8 cellular contexts compared by ENCODE assay signal in genomic region chr20:20710847-20711315, GRCh38. TPM values are rescaled to one million over a fixed set of nuclear protein-coding genes. Genes with fewer than 3 reads are reported as not detected.
DNase-seq lines count a peak whose midpoint lies in the region; ATAC-seq, FAIRE-seq and TF ChIP-seq lines count a peak whose summit lies in the region.

No MANE protein-coding gene starts in this region.

- no peaks in the 10 kb centered on the region for H3K36me3 ChIP-seq in mammary epithelial cell (ENCODE audit: insufficient read depth, low read length)

- BruUV-seq in mammary epithelial cell (replicated peaks; lab: Mats Ljungman, UMichigan) = TSS peak; percentile 20

- peak overlapping the region; percentile 88 for H2AFZ ChIP-seq in mammary epithelial cell (ENCODE audit: low read depth, low read length)

- peaks cover 5% of the 10 kb centered on the region for H3K36me3 Mint-ChIP-seq in nephron progenitor cell (ENCODE audit: low read depth)

- H3K27me3 Mint-ChIP-seq in nephron progenitor cell (ENCODE audit: low read depth, poor library complexity) = no peaks in the 10 kb centered on the region

- peaks cover 26% of the 10 kb centered on the region for H3K4me1 Mint-ChIP-seq in nephron progenitor cell

- no peak overlapping the region for H3K9ac ChIP-seq in mammary epithelial cell (ENCODE audit: insufficient read depth, low read length)

- H3K27ac ChIP-seq in A549 = no peak overlapping the region
- no peak overlapping the region for H3K27ac ChIP-seq in mammary epithelial cell (ENCODE audit: insufficient read depth, low read depth, low read length)

- CTCF ChIA-PET in A549 (lab: Yijun Ruan, JAX) = interaction anchor here (0.8 kb wide), 1 partner anchor 127 kb away, joined by 3 read pairs; no protein-coding TSS in a partner anchor
- CTCF ChIA-PET in mammary epithelial cell (lab: Charles Lee; ENCODE audit: low non-redundant PET) = no interaction called here

- no peaks in the 10 kb centered on the region for H3K27me3 ChIP-seq in mammary epithelial cell (ENCODE audit: insufficient read depth, low read length)

- no peak for ATAC-seq in A549
- peak; percentile 25 for ATAC-seq in GM18907 (IDR thresholded peaks at IDR 0.05; ENCODE audit: unreplicated experiment)
- ATAC-seq in HG03439 (IDR thresholded peaks at IDR 0.05; ENCODE audit: unreplicated experiment) = no peak
- no peak for ATAC-seq in GM18519 (IDR thresholded peaks at IDR 0.05; ENCODE audit: low FRiP score, unreplicated experiment)

- peak; percentile 70 for FAIRE-seq in A549 (lab: Jason Lieb, UNC)

- H4K20me1 ChIP-seq in mammary epithelial cell (ENCODE audit: insufficient read depth, low read length) = no peaks in the 10 kb centered on the region

- TF ChIP-seq CTCF in A549 (IDR thresholded peaks at IDR 0.05) (no peak), mammary epithelial cell (conservative IDR thresholded peaks at IDR 0.05 in 1 of 2, IDR thresholded peaks at IDR 0.05 in 1 of 2; ENCODE audit: extremely low read depth in 1 of 2, insufficient read depth in 1 of 2, low read depth in 1 of 2, low read length in 2 of 2) (no peak), nephron progenitor cell (IDR thresholded peaks at IDR 0.05) (no peak)

- no peak for TF ChIP-seq RAD21 in A549 (conservative IDR thresholded peaks at IDR 0.05 in 1 of 2, IDR thresholded peaks at IDR 0.05 in 1 of 2)

- in situ Hi-C loops in mammary epithelial cell (cut with MboI; ENCODE audit: low sequenced_read_pairs in 2 of 2) = no loop called here

- peak overlapping the region; percentile 94 for H3K4me2 ChIP-seq in A549
- peak overlapping the region; percentile 85 for H3K4me2 ChIP-seq in mammary epithelial cell (ENCODE audit: insufficient read depth, low read depth, low read length)

- H3K79me2 ChIP-seq in mammary epithelial cell (ENCODE audit: insufficient read depth, low read length) = peaks cover 41% of the 10 kb centered on the region

- H3K9me3 ChIP-seq in A549 = no peaks in the 10 kb centered on the region
- H3K9me3 ChIP-seq in mammary epithelial cell (replicated peaks; ENCODE audit: insufficient read depth, low read length) = no peaks in the 10 kb centered on the region

- no peak for DNase-seq in A549 (ENCODE audit: low read depth in 1 of 2, low spot score in 1 of 2)
- DNase-seq in NCI-H1105 treated with DMSO at 0.1 percent for 48 hours (lab: John Stamatoyannopoulos, UW) = peak; percentile 28
- peak; percentile 52 for DNase-seq in mammary epithelial cell
- no peak for DNase-seq in nephron progenitor cell
- no peak for DNase-seq in cerebellar nuclear complex (lab: John Stamatoyannopoulos, UW)

- H3K4me3 Mint-ChIP-seq in nephron progenitor cell = peak overlapping the region; percentile 92

- WGBS in A549 (ENCODE audit: missing lambda C conversion rate) = 66% methylated on average over 5 of the region's 5 CpGs
- WGBS in mammary epithelial cell (ENCODE audit: low coverage, missing lambda C conversion rate) = 13% methylated on average over 5 of the region's 5 CpGs

- H3K27ac Mint-ChIP-seq in nephron progenitor cell = no peak overlapping the region

- TF ChIP-seq EP300 in A549 (IDR thresholded peaks at IDR 0.05) = no peak

- H3K9me3 Mint-ChIP-seq in nephron progenitor cell = no peaks in the 10 kb centered on the region

- dilution Hi-C loops in mammary epithelial cell (cut with HindIII; ENCODE audit: low sequenced_read_pairs) = no loop called here

- H3K4me1 ChIP-seq in A549 = peaks cover 19% of the 10 kb centered on the region
- peaks cover 16% of the 10 kb centered on the region for H3K4me1 ChIP-seq in mammary epithelial cell (ENCODE audit: insufficient read depth, low read length)

- intact Hi-C loops in mammary epithelial cell (cut with micrococcal nuclease) = no loop called here

- H3K4me3 ChIP-seq in A549 (no peak overlapping the region), mammary epithelial cell (replicated peaks in 1 of 3; ENCODE audit: insufficient read depth in 1 of 3, low read depth in 2 of 3, low read length in 3 of 3) (peak overlapping the region; percentile 18 to 76 (median 68))

- POLR2A ChIA-PET in A549 (lab: Yijun Ruan, JAX) = no interaction called here

- TF ChIP-seq POLR2A in A549 (IDR thresholded peaks at IDR 0.05; ENCODE audit: low read length) = no peak

TF ChIP-seq in A549, 52 proteins besides CTCF, POLR2A, EP300 and RAD21:
- TF ChIP-seq, protein P1, sequence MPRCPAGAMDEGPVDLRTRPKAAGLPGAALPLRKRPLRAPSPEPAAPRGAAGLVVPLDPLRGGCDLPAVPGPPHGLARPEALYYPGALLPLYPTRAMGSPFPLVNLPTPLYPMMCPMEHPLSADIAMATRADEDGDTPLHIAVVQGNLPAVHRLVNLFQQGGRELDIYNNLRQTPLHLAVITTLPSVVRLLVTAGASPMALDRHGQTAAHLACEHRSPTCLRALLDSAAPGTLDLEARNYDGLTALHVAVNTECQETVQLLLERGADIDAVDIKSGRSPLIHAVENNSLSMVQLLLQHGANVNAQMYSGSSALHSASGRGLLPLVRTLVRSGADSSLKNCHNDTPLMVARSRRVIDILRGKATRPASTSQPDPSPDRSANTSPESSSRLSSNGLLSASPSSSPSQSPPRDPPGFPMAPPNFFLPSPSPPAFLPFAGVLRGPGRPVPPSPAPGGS (IDR thresholded peaks at IDR 0.05) = no peak
- TF ChIP-seq MAZ (IDR thresholded peaks at IDR 0.05; ENCODE audit: borderline replicate concordance, low read depth, low read length) = no peak
- TF ChIP-seq CEBPB (IDR thresholded peaks at IDR 0.05) = peak; percentile 25 to 26; a peak in 2 of 4 replicates

RNA-seq across cellular contexts. Expression of gene RALGAPA2, which starts 1.6 kb away (rescaled TPM):
- polyA plus RNA-seq in A549 (2011; rRNA removed) (4.7 and 7.0 TPM in 2 replicates), A549 (2017; fragmentation: RNase III; extraction: RNeasy Plus Mini Kit Qiagen cat#74134 plus additional on column Dnase treatment) (3.2 to 4.0 TPM (median 3.7 TPM) in 3 replicates), mammary epithelial cell (2.9 TPM)
- polyA plus RNA-seq in A549 (2012; cell fraction: cytosol; rRNA removed) = 0.94 and 1.3 TPM in 2 replicates
- 1.9 and 3.0 TPM in 2 replicates for polyA plus RNA-seq in A549 (2012; cell fraction: nucleus; rRNA removed)
- 10.0 and 11.4 TPM in 2 replicates for polyA minus RNA-seq in A549 (2011; rRNA and poly(A)+ RNA removed)
- 10 to 100 TPM in 1 of 2 donors, 1 to 10 TPM in 1; 9.5 to 12.5 TPM for total RNA-seq in mammary epithelial cell
- 13.4 TPM for polyA minus RNA-seq in mammary epithelial cell

Comparison
In these comparisons a context has a peak if more than half of its experiments do, and no peak if none do; other contexts are left out.
1. DNase-seq: peak in NCI-H1105 treated with DMSO at 0.1 percent for 48 hours (single experiment) and mammary epithelial cell (single experiment); none in A549 (0 of 2), nephron progenitor cell (single experiment) and cerebellar nuclear complex (0 of 2).